ENCODE assay signal across 9 cellular contexts in genomic region chr1:89407768-89408167, GRCh38. TPM values are rescaled to one million over a fixed set of nuclear protein-coding genes. Genes with fewer than 3 reads are reported as not detected.
A peak's percentile ranks its signal among the peaks of the same experiment; 100 is the strongest.
DNase-seq lines count a peak whose midpoint lies in the region; ATAC-seq, FAIRE-seq and TF ChIP-seq lines count a peak whose summit lies in the region.
"Not testable (repeated sequence)": the region's sequence is repeated elsewhere in the genome, so short reads cannot be mapped to it uniquely, and the experiment has no call there.
"Had no signal": no experiment of that assay in that cellular context is flagged by ENCODE, and none has a peak within 500 bp of the region (broad histone marks: within the 10 kb centered on the region; RNA-seq: fewer than 3 reads in every experiment).

No MANE protein-coding gene starts in this region.

- dilution Hi-C loops in keratinocyte (cut with MboI; ENCODE audit: extremely low pct_ligation_motif_present, low sequenced_read_pairs), result not testable (repeated sequence)

- peak overlapping the region; percentile 78 for H3K4me3 Mint-ChIP-seq in activated CD4-positive, alpha-beta T cell treated with anti-CD3 and anti-CD28 coated beads, Interleukin-2, amount 10 ng/mL, durations not matched to agents 7 days and 5 days

- POLR2A ChIA-PET in activated CD4-positive, alpha-beta T cell treated with anti-CD3 and anti-CD28 coated beads, Interleukin-2, amount 10 ng/mL, durations not matched to agents 7 days and 5 days (lab: Charles Lee), result not testable (repeated sequence)

- not testable (repeated sequence) for H3K27me3 ChIP-seq in ACC112 (ENCODE audit: insufficient read depth, low read length); KMS-11 (ENCODE audit: insufficient read depth, low read depth); adipocyte (replicated peaks; ENCODE audit: control insufficient read depth, insufficient read depth, low read length); esophagus muscularis mucosa; keratinocyte (ENCODE audit: control insufficient read depth, extremely low read depth, insufficient read depth, low read length); suprapubic skin

- CTCF ChIA-PET in activated CD4-positive, alpha-beta T cell treated with anti-CD3 and anti-CD28 coated beads, Interleukin-2, amount 10 ng/mL, durations not matched to agents 7 days and 5 days (lab: Charles Lee), result interaction anchor here (1.2 kb wide), 2 partner anchors 44 to 355 kb away, joined by 3 read pairs; partner anchors contain the start of gene GBP6

- H3K4me2 ChIP-seq in KMS-11, result peak overlapping the region; percentile 29; the same call in 1 of the 2 replicates
- not testable (repeated sequence) for H3K4me2 ChIP-seq in keratinocyte (ENCODE audit: control insufficient read depth, extremely low read depth, insufficient read depth, low read depth, low read length)

- intact Hi-C loops in esophagus muscularis mucosa (cut with DNase I), result not testable (repeated sequence)

- 24% methylated on average over 2 of the region's 2 CpGs for WGBS in esophagus muscularis mucosa
- 53% methylated on average over 2 of the region's 2 CpGs for WGBS in suprapubic skin

- not testable (repeated sequence) for H3K9me1 ChIP-seq in keratinocyte (ENCODE audit: control insufficient read depth, extremely low read depth, insufficient read depth, low read length)

- ATAC-seq in omental fat pad (ENCODE audit: low FRiP score), result peak; percentile 34

- not testable (repeated sequence) for TF ChIP-seq EP300 in esophagus muscularis mucosa (IDR thresholded peaks at IDR 0.05); suprapubic skin (IDR thresholded peaks at IDR 0.05)

- H3K36me3 ChIP-seq in ACC112 (ENCODE audit: insufficient read depth, low read length); KMS-11 (ENCODE audit: insufficient read depth); adipocyte (ENCODE audit: control insufficient read depth, insufficient read depth, low read length, severe bottlenecking); esophagus muscularis mucosa; keratinocyte (ENCODE audit: control insufficient read depth in 2 of 2, extremely low read depth in 1 of 2, insufficient read depth in 2 of 2, low read length in 2 of 2); suprapubic skin: not testable (repeated sequence)

- not testable (repeated sequence) for H3K9ac ChIP-seq in KMS-11; keratinocyte (ENCODE audit: control insufficient read depth, extremely low read depth, insufficient read depth, low read length)
- H3K9ac ChIP-seq in adipocyte (ENCODE audit: low read length), result peak overlapping the region; percentile 32

- H4K20me1 ChIP-seq in KMS-11 (ENCODE audit: insufficient read depth); keratinocyte (ENCODE audit: control insufficient read depth, extremely low read depth, insufficient read depth, low read length): not testable (repeated sequence)

- peak overlapping the region; percentile 87 for H3K27ac Mint-ChIP-seq in activated CD4-positive, alpha-beta T cell treated with anti-CD3 and anti-CD28 coated beads, Interleukin-2, amount 10 ng/mL, durations not matched to agents 7 days and 5 days

- H3K27ac ChIP-seq in ACC112 (ENCODE audit: low read depth, low read length) (peak overlapping the region; percentile 5), esophagus muscularis mucosa (replicated peaks in 1 of 4) (peak overlapping the region; percentile 16 to 60 (median 52))
- not testable (repeated sequence) for H3K27ac ChIP-seq in KMS-11; keratinocyte (ENCODE audit: control insufficient read depth, insufficient read depth, low read length); suprapubic skin

- H3K9me3 ChIP-seq in adipocyte (ENCODE audit: control insufficient read depth, low read length); esophagus muscularis mucosa; keratinocyte (ENCODE audit: control insufficient read depth, low read depth, low read length); suprapubic skin: not testable (repeated sequence)

- not testable (repeated sequence) for DNase-seq in activated CD4-positive, alpha-beta T cell treated with anti-CD3 and anti-CD28 coated beads, Interleukin-2, amount 10 ng/mL, durations not matched to agents 7 days and 5 days; esophagus muscularis mucosa (ENCODE audit: extremely low spot score); keratinocyte (ENCODE audit: low read depth, low spot score); omental fat pad (ENCODE audit: low spot score); suprapubic skin (ENCODE audit: low spot score in 2 of 2)
- DNase-seq in adipocyte (ENCODE audit: low read depth), result peak; percentile 1

- H3K4me3 ChIP-seq in ACC112 (ENCODE audit: low read depth, low read length) (peak overlapping the region; percentile 72), adipocyte (ENCODE audit: low read length) (peak overlapping the region; percentile 76), esophagus muscularis mucosa (peak overlapping the region; percentile 23 to 55 (median 42)), suprapubic skin (peak overlapping the region; percentile 29)
- not testable (repeated sequence) for H3K4me3 ChIP-seq in KMS-11 (IDR thresholded peaks at IDR 0.05; ENCODE audit: insufficient read depth, low read depth, low read length); keratinocyte (ENCODE audit: control insufficient read depth in 2 of 3, extremely low read depth in 1 of 3, insufficient read depth in 2 of 3, low read depth in 1 of 3, low read length in 3 of 3)

- H3K79me2 ChIP-seq in ACC112 (ENCODE audit: control insufficient read depth, insufficient read depth, low read length, unreplicated experiment); KMS-11 (ENCODE audit: insufficient read depth, low read depth); keratinocyte (ENCODE audit: control insufficient read depth, insufficient read depth, low read length): not testable (repeated sequence)

- not testable (repeated sequence) for H3K9me3 Mint-ChIP-seq in activated CD4-positive, alpha-beta T cell treated with anti-CD3 and anti-CD28 coated beads, Interleukin-2, amount 10 ng/mL, durations not matched to agents 7 days and 5 days

- H3K36me3 Mint-ChIP-seq in activated CD4-positive, alpha-beta T cell treated with anti-CD3 and anti-CD28 coated beads, Interleukin-2, amount 10 ng/mL, durations not matched to agents 7 days and 5 days (ENCODE audit: low read depth), result not testable (repeated sequence)

- not testable (repeated sequence) for TF ChIP-seq POLR2A in esophagus muscularis mucosa (IDR thresholded peaks at IDR 0.05; ENCODE audit: low read depth); suprapubic skin (IDR thresholded peaks at IDR 0.05)

- not testable (repeated sequence) for H3K27me3 Mint-ChIP-seq in activated CD4-positive, alpha-beta T cell treated with anti-CD3 and anti-CD28 coated beads, Interleukin-2, amount 10 ng/mL, durations not matched to agents 7 days and 5 days

- H2AFZ ChIP-seq in ACC112 (ENCODE audit: low read length, unreplicated experiment), result peak overlapping the region; percentile 55
- H2AFZ ChIP-seq in KMS-11 (ENCODE audit: low read depth), result peak overlapping the region; percentile 26
- peak overlapping the region; percentile 49 for H2AFZ ChIP-seq in keratinocyte (ENCODE audit: control insufficient read depth, low read length)

- TF ChIP-seq CTCF in KMS-11 (conservative IDR thresholded peaks at IDR 0.05; ENCODE audit: low read depth, low read length); esophagus muscularis mucosa (IDR thresholded peaks at IDR 0.05); keratinocyte (optimal IDR thresholded peaks at IDR 0.05 in 1 of 3, IDR thresholded peaks at IDR 0.05 in 1 of 3, conservative IDR thresholded peaks at IDR 0.05 in 1 of 3; ENCODE audit: extremely low read depth in 1 of 3, insufficient read depth in 2 of 3, low read length in 3 of 3); omental fat pad (IDR thresholded peaks at IDR 0.05); suprapubic skin (IDR thresholded peaks at IDR 0.05): not testable (repeated sequence)

- H3K4me1 ChIP-seq in ACC112 (ENCODE audit: control insufficient read depth, insufficient read depth, low read length, unreplicated experiment); KMS-11 (ENCODE audit: low read depth, poor library complexity, severe bottlenecking); adipocyte (ENCODE audit: control insufficient read depth, insufficient read depth, low read length); esophagus muscularis mucosa; keratinocyte (ENCODE audit: control insufficient read depth, extremely low read depth, insufficient read depth, low read length); suprapubic skin: not testable (repeated sequence)

- peaks cover 37% of the 10 kb centered on the region for H3K4me1 Mint-ChIP-seq in activated CD4-positive, alpha-beta T cell treated with anti-CD3 and anti-CD28 coated beads, Interleukin-2, amount 10 ng/mL, durations not matched to agents 7 days and 5 days

- FAIRE-seq in keratinocyte (lab: Jason Lieb, UNC), result peak; percentile 63

RNA-seq across cellular contexts. Expression of gene GBP6, which starts 43.9 kb away (rescaled TPM):
- total RNA-seq in activated CD4-positive, alpha-beta T cell treated with anti-CD3 and anti-CD28 coated beads, Interleukin-2, amount 10 ng/mL, durations not matched to agents 7 days and 5 days, result under 1 TPM; 0.27 to 0.31 TPM
- total RNA-seq in esophagus muscularis mucosa (under 1 TPM in 1 of 4 donors, not detected in 3; under 0.01 TPM), omental fat pad (not detected), suprapubic skin (under 1 TPM; 0.26 to 0.64 (median 0.56) TPM)
- polyA plus RNA-seq in keratinocyte, result 4.7 to 16.3 TPM (median 9.4 TPM) in 3 replicates
- polyA plus RNA-seq in keratinocyte (2011; ENCODE audit: low read depth), result 1.1 TPM
- 5.7 and 8.3 TPM in 2 replicates for polyA plus RNA-seq in keratinocyte (2011; cell fraction: cytosol; rRNA removed)
- polyA plus RNA-seq in keratinocyte (2011; cell fraction: nucleus; rRNA removed), result 10.4 and 10.8 TPM in 2 replicates
- polyA plus RNA-seq in keratinocyte (2012; ENCODE audit: low replicate concordance), result 0.83 and 4.2 TPM in 2 replicates
- polyA minus RNA-seq in keratinocyte, result 1.6 to 20.9 TPM (median 13.0 TPM) in 3 replicates
- polyA minus RNA-seq in keratinocyte (2011; cell fraction: cytosol; rRNA and poly(A)+ RNA removed), result 8.1 TPM
- 11.1 and 17.8 TPM in 2 replicates for polyA minus RNA-seq in keratinocyte (2011; cell fraction: nucleus; rRNA and poly(A)+ RNA removed)
- total RNA-seq: NCI-H460 had no signal
